Comparison of ENCODE assay signal across 9 cellular contexts in the genomic region with DNA sequence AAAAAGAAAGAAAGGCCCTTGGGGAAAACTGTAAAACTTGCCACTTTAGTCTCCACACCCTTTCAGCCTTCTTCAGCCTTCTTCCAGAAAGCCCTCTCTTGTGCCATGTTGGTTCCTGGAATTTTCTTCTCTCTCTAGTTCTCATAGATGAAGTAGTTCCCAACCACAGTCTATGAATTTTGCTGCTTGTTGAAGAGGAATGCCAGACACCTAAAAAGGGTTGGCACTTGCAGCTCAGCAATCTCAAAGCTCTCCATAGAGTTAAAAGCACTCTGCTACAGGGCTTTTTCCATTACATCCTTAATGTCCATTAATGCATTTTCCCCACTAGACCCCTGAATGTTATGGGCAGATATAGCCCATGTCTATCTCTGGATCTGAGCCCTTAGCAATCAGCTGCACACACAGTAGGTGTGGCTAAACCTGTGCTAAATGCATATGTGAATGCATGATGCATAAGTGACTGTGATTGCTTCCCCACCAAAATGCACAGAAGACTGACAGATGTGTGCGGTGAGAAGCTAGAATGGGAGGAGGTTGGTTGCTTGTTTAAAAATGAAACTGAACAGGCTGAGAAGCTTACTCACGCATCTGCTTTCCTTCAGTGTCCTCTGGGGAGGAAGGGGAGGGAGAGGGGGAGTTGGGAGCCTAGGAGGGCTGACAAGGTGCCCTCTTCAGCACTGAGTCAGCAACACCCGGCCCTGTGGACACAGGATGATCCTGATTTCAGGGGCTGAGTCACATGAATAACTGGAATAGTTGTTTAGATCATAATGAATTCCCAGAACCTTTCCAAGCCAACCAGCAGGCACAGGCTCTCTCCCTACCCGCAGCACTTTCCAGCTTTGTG.
A peak's percentile ranks its signal among the peaks of the same experiment; 100 is the strongest.
DNase-seq lines count a peak whose midpoint lies in the region; ATAC-seq and TF ChIP-seq lines count a peak whose summit lies in the region.
"Had no signal": no experiment of that assay in that cellular context is flagged by ENCODE, and none has a peak within 500 bp of the region (broad histone marks: within the 10 kb centered on the region; RNA-seq: fewer than 3 reads in every experiment).

No MANE protein-coding gene starts in this region.

- no peaks in the 10 kb centered on the region for H3K36me3 ChIP-seq in effector memory CD4-positive, alpha-beta T cell (ENCODE audit: control insufficient read depth, insufficient read depth, low read length)

- peak; percentile 80 for DNase-seq in ELF-1 (ENCODE audit: low read depth, low spot score)
- DNase-seq in activated B cell treated with CpG ODN at 0.5 μM for 24 hours, result no peak
- DNase-seq in glomerular visceral epithelial cell (ENCODE audit: extremely low spot score), result peak; percentile 99
- DNase-seq in posterior vena cava (ENCODE audit: low spot score), result peak; percentile 93
- no peak for DNase-seq in effector memory CD4-positive, alpha-beta T cell
- DNase-seq in activated CD8-positive, alpha-beta memory T cell treated with anti-CD3 and anti-CD28 coated beads, Interleukin-2, amount 50 U/mL, for 4 hours, result no peak

- H3K9me3 ChIP-seq in effector memory CD4-positive, alpha-beta T cell (ENCODE audit: control insufficient read depth, low read length), result no peaks in the 10 kb centered on the region

- H3K27me3 ChIP-seq in effector memory CD4-positive, alpha-beta T cell (replicated peaks; ENCODE audit: control insufficient read depth, insufficient read depth, low read length, poor library complexity, severe bottlenecking), result no peaks in the 10 kb centered on the region

- H3K27ac Mint-ChIP-seq in activated B cell treated with CpG ODN at 0.5 μM for 24 hours, result peak overlapping the region; percentile 13

- no peak overlapping the region for H3K4me3 ChIP-seq in effector memory CD4-positive, alpha-beta T cell (ENCODE audit: insufficient read depth, low read depth, low read length, poor library complexity, severe bottlenecking)

- H3K4me1 ChIP-seq in effector memory CD4-positive, alpha-beta T cell (ENCODE audit: control insufficient read depth, insufficient read depth, low read length, poor library complexity, severe bottlenecking), result peaks cover 5% of the 10 kb centered on the region

- no peak for TF ChIP-seq CTCF in activated B cell treated with CpG ODN at 0.5 μM for 24 hours (IDR thresholded peaks at IDR 0.05)

- H3K27ac ChIP-seq in effector memory CD4-positive, alpha-beta T cell (ENCODE audit: insufficient read depth, low read length, poor library complexity, severe bottlenecking), result no peak overlapping the region
- H3K27ac ChIP-seq: VCaP had no signal

- POLR2A ChIA-PET in activated B cell treated with CpG ODN at 0.5 μM for 24 hours (lab: Charles Lee), result interaction anchor here (1.0 to 2.2 kb wide), 2 partner anchors 146 to 367 kb away, joined by 3 to 7 read pairs; partner anchors contain the start of genes FGGY and JUN

- H3K36me3 Mint-ChIP-seq in activated B cell treated with CpG ODN at 0.5 μM for 24 hours (ENCODE audit: low read depth), result no peaks in the 10 kb centered on the region

- ATAC-seq in GM19467 (IDR thresholded peaks at IDR 0.05; ENCODE audit: unreplicated experiment), result peak; percentile 47
- peak; percentile 53 for ATAC-seq in HG03558 (IDR thresholded peaks at IDR 0.05; ENCODE audit: extremely low read depth, unreplicated experiment)
- ATAC-seq in activated B cell treated with CpG ODN at 0.5 μM for 24 hours (ENCODE audit: low read depth), result peak; percentile 35

- intact Hi-C loops in activated B cell treated with CpG ODN at 0.5 μM for 24 hours (cut with micrococcal nuclease), result no loop called here
- intact Hi-C loops in posterior vena cava (cut with DNase I), result no loop called here

- no peaks in the 10 kb centered on the region for H3K27me3 Mint-ChIP-seq in activated B cell treated with CpG ODN at 0.5 μM for 24 hours

- H3K9me3 Mint-ChIP-seq in activated B cell treated with CpG ODN at 0.5 μM for 24 hours, result no peaks in the 10 kb centered on the region

- H3K4me3 Mint-ChIP-seq in activated B cell treated with CpG ODN at 0.5 μM for 24 hours, result no peak overlapping the region

- H3K4me1 Mint-ChIP-seq in activated B cell treated with CpG ODN at 0.5 μM for 24 hours, result peaks cover 33% of the 10 kb centered on the region

- CTCF ChIA-PET in activated B cell treated with CpG ODN at 0.5 μM for 24 hours (lab: Charles Lee), result no interaction called here

Comparison
In these comparisons a context has a peak if more than half of its experiments do, and no peak if none do; other contexts are left out.
1. DNase-seq: peak in ELF-1 (single experiment), glomerular visceral epithelial cell (single experiment) and posterior vena cava (single experiment); none in activated B cell treated with CpG ODN at 0.5 μM for 24 hours (single experiment), effector memory CD4-positive, alpha-beta T cell (0 of 3) and activated CD8-positive, alpha-beta memory T cell treated with anti-CD3 and anti-CD28 coated beads, Interleukin-2, amount 50 U/mL, for 4 hours (single experiment).
2. Peak in every context shown above with its lines, with median percentiles within 50 percentile points of each other: ATAC-seq.